Comparison of ENCODE assay signal across 8 cellular contexts in genomic region chr1:246724001-246724724, GRCh38. TPM values are rescaled to one million over a fixed set of nuclear protein-coding genes. Genes with fewer than 3 reads are reported as not detected.
DNase-seq lines count a peak whose midpoint lies in the region; ATAC-seq and TF ChIP-seq lines count a peak whose summit lies in the region.

Gene SCCPDH (plus strand): TSS chr1:246724409. CDS start chr1:246724423, 14 bp downstream.

- peaks cover 6% of the 10 kb centered on the region for H3K36me3 Mint-ChIP-seq in central memory CD8-positive, alpha-beta T cell (ENCODE audit: insufficient read depth)

- peak within 1 kb of the TSS; percentile 75 for H3K27ac Mint-ChIP-seq in central memory CD8-positive, alpha-beta T cell (ENCODE audit: low read depth)

- H3K4me3 Mint-ChIP-seq in central memory CD8-positive, alpha-beta T cell = peak within 1 kb of the TSS; percentile 85

- H3K4me3 ChIP-seq in kidney epithelial cell (ENCODE audit: low read depth, low read length) = peak within 1 kb of the TSS; percentile 89

- H3K36me3 ChIP-seq in kidney epithelial cell (ENCODE audit: control insufficient read depth, insufficient read depth, low read length) = peaks cover 2% of the 10 kb centered on the region

- DNase-seq in AG08395 (ENCODE audit: low spot score) (peak; percentile 93), NCI-H345 (lab: John Stamatoyannopoulos, UW) (peak; percentile 75), kidney epithelial cell (ENCODE audit: low read depth) (no peak)
- DNase-seq in activated CD4-positive, CD25-positive, alpha-beta regulatory T cell treated with anti-CD3 and anti-CD28 coated beads, Interleukin-2, amount 50 U/mL, for 16 hours (ENCODE audit: low read depth, low spot score) = peak; percentile 25
- peak; percentile 32 to 39 for DNase-seq in central memory CD8-positive, alpha-beta T cell (ENCODE audit: low spot score in 2 of 2)
- DNase-seq in stimulated activated CD4-positive, alpha-beta T cell treated with anti-CD3 and anti-CD28 coated beads, Interleukin-15, amount 100 ng/mL, for 48 hours (ENCODE audit: low read depth in 2 of 2) = peak; percentile 52 to 59

- TF ChIP-seq CTCF in kidney epithelial cell (IDR thresholded peaks at IDR 0.05; ENCODE audit: insufficient read depth, low read length, poor library complexity, severe bottlenecking) = no peak

- ATAC-seq in GM18870 (IDR thresholded peaks at IDR 0.05; ENCODE audit: unreplicated experiment) (peak; percentile 83), HG03108 (IDR thresholded peaks at IDR 0.05; ENCODE audit: unreplicated experiment) (peak; percentile 93)
- ATAC-seq in central memory CD8-positive, alpha-beta T cell (replicated peaks; ENCODE audit: extremely low read depth, poor library complexity, severe bottlenecking) = peak; percentile 86

- H3K27me3 ChIP-seq in kidney epithelial cell (ENCODE audit: control insufficient read depth, insufficient read depth, low read length) = no peaks in the 10 kb centered on the region

- H3K9me3 Mint-ChIP-seq in central memory CD8-positive, alpha-beta T cell = peaks cover 15% of the 10 kb centered on the region

- H3K4me1 Mint-ChIP-seq in central memory CD8-positive, alpha-beta T cell = no peaks in the 10 kb centered on the region

- H3K27me3 Mint-ChIP-seq in central memory CD8-positive, alpha-beta T cell = no peaks in the 10 kb centered on the region

RNA-seq across cellular contexts. Expression of gene SCCPDH, which starts in this region (rescaled TPM):
- 37.8 and 40.1 TPM in 2 replicates for total RNA-seq in kidney epithelial cell
